ENCODE assay signal across 1 cellular context in genomic region chr12:2813214-2813554, GRCh38.
TF ChIP-seq lines count a peak whose summit lies in the region.

No MANE protein-coding gene starts in this region.

TF ChIP-seq in GM12878, 131 proteins besides CTCF, POLR2A, EP300 and RAD21:
- peak; percentile 9 for TF ChIP-seq SMAD1 (IDR thresholded peaks at IDR 0.05; ENCODE audit: low read depth, partially characterized antibody)
- no peak for TF ChIP-seq GATAD2B (conservative IDR thresholded peaks at IDR 0.05; ENCODE audit: low read depth)
